In the genomic region with DNA sequence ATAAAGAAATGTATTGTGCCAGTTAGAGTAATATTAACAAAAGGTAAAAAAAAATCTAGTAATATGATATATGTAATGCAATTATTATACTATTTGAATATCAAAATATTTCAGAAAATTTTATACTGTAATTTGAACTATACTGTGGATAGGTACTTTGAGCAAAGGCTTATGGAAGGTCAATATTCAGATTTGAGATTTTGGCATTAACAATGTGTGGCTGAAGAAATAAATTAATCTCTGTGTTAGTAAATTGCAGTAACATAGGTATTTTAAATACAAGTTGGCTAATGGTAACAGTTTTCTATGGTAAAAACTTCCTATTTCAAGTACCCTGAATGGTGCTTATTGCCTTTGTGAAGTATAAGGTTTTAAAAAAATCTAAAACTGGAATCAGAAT, we compare ENCODE assay signal across 11 cellular contexts. TPM values are rescaled to one million over a fixed set of nuclear protein-coding genes. Genes with fewer than 3 reads are reported as not detected.
"Had no signal": no experiment of that assay in that cellular context is flagged by ENCODE, and none has a peak within 500 bp of the region (broad histone marks: within the 10 kb centered on the region; RNA-seq: fewer than 3 reads in every experiment).

No MANE protein-coding gene starts in this region.

- FAIRE-seq: H1, H54, HepG2 had no signal

- DNase-seq: H9, HCEC 1CT, KBM-7 had no signal

- H3K27ac ChIP-seq: HL-60, KMS-11 had no signal

- H3K4me2 ChIP-seq: GM23338, KMS-11 had no signal

- H3K9ac ChIP-seq: KMS-11 had no signal

- ATAC-seq: HepG2 had no signal

- H2AFZ ChIP-seq: GM23338 had no signal

- H3K4me3 ChIP-seq: GM23338 had no signal

RNA-seq across cellular contexts. Expression of gene NACA2, which starts 23.2 kb away (rescaled TPM):
- total RNA-seq: GM23338, H1, H9, HepG2, HT1080 had no signal
- polyA plus RNA-seq: H1, IgD-negative memory B cell had no signal
